In genomic region chr5:102289251-102289899, GRCh38 we compare ENCODE assay signal across 19 cellular contexts. TPM values are rescaled to one million over a fixed set of nuclear protein-coding genes. Genes with fewer than 3 reads are reported as not detected.
DNase-seq lines count a peak whose midpoint lies in the region; FAIRE-seq and TF ChIP-seq lines count a peak whose summit lies in the region.
"Had no signal": no experiment of that assay in that cellular context is flagged by ENCODE, and none has a peak within 500 bp of the region (broad histone marks: within the 10 kb centered on the region; RNA-seq: fewer than 3 reads in every experiment).

No MANE protein-coding gene starts in this region.

- dilution Hi-C loops in mammary epithelial cell (cut with HindIII; ENCODE audit: low sequenced_read_pairs), result loop anchor here (5.0 kb wide), 1 partner anchor 47 kb away; no protein-coding TSS in a partner anchor

- H3K36me3 ChIP-seq in bronchial epithelial cell (ENCODE audit: control insufficient read depth, insufficient read depth, low read length) (no peaks in the 10 kb centered on the region), mesenchymal stem cell (ENCODE audit: control insufficient read depth in 1 of 2, insufficient read depth in 2 of 2, low read depth in 1 of 2, low read length in 2 of 2) (no peaks in the 10 kb centered on the region), mammary epithelial cell (ENCODE audit: insufficient read depth, low read length) (no peaks in the 10 kb centered on the region), suprapubic skin (no peaks in the 10 kb centered on the region)
- H3K36me3 ChIP-seq: HAP-1 had no signal

- H3K4me2 ChIP-seq in mesenchymal stem cell (ENCODE audit: low read length, poor library complexity, severe bottlenecking) (no peak overlapping the region), mammary epithelial cell (ENCODE audit: insufficient read depth, low read depth, low read length) (no peak overlapping the region)
- H3K4me2 ChIP-seq: SK-N-SH had no signal

- H3K9ac ChIP-seq in mesenchymal stem cell (ENCODE audit: low read length) (no peak overlapping the region), mammary epithelial cell (ENCODE audit: insufficient read depth, low read length) (no peak overlapping the region)
- H3K9ac ChIP-seq: SK-N-SH had no signal

- no peak for TF ChIP-seq EP300 in suprapubic skin (IDR thresholded peaks at IDR 0.05)

- TF ChIP-seq CTCF in bronchial epithelial cell (IDR thresholded peaks at IDR 0.05; ENCODE audit: insufficient read depth, low read length, severe bottlenecking), result no peak
- no peak for TF ChIP-seq CTCF in mammary epithelial cell (conservative IDR thresholded peaks at IDR 0.05 in 1 of 2, IDR thresholded peaks at IDR 0.05 in 1 of 2; ENCODE audit: extremely low read depth in 1 of 2, insufficient read depth in 1 of 2, low read depth in 1 of 2, low read length in 2 of 2)
- no peak for TF ChIP-seq CTCF in suprapubic skin (IDR thresholded peaks at IDR 0.05)

- no peaks in the 10 kb centered on the region for H3K9me3 ChIP-seq in mesenchymal stem cell (ENCODE audit: control insufficient read depth, low read length)
- no peaks in the 10 kb centered on the region for H3K9me3 ChIP-seq in mammary epithelial cell (replicated peaks; ENCODE audit: insufficient read depth, low read length)
- H3K9me3 ChIP-seq in suprapubic skin, result no peaks in the 10 kb centered on the region
- H3K9me3 ChIP-seq: HAP-1, SK-N-SH had no signal

- in situ Hi-C loops in Caki2 (cut with HindIII; ENCODE audit: low pct_unique_long_range_greater_than_20kb, low sequenced_read_pairs), result no loop called here
- in situ Hi-C loops in mammary epithelial cell (cut with MboI; ENCODE audit: low sequenced_read_pairs in 2 of 2), result no loop called here

- H4K91ac ChIP-seq in mesenchymal stem cell (ENCODE audit: low read length), result no peak overlapping the region

- H3K27me3 ChIP-seq in bronchial epithelial cell (ENCODE audit: control insufficient read depth, insufficient read depth, low read length) (no peaks in the 10 kb centered on the region), mesenchymal stem cell (ENCODE audit: control insufficient read depth in 1 of 2, insufficient read depth in 1 of 2, low read length in 2 of 2) (no peaks in the 10 kb centered on the region), mammary epithelial cell (ENCODE audit: insufficient read depth, low read length) (no peaks in the 10 kb centered on the region), suprapubic skin (no peaks in the 10 kb centered on the region)

- WGBS in mesenchymal stem cell, result 62% methylated on average over 6 of the region's 6 CpGs
- WGBS in mammary epithelial cell (ENCODE audit: low coverage, missing lambda C conversion rate), result 62% methylated on average over 6 of the region's 6 CpGs
- 70% methylated on average over 6 of the region's 6 CpGs for WGBS in suprapubic skin

- H2AFZ ChIP-seq in mesenchymal stem cell (ENCODE audit: low read depth, low read length) (no peak overlapping the region), mammary epithelial cell (ENCODE audit: low read depth, low read length) (no peak overlapping the region)

- no peak overlapping the region for H3K14ac ChIP-seq in mesenchymal stem cell (ENCODE audit: low read length in 2 of 2)

- peak; percentile 56 for FAIRE-seq in GM19239 (lab: Jason Lieb, UNC)
- no peak for FAIRE-seq in bronchial epithelial cell (lab: Jason Lieb, UNC)

- TF ChIP-seq POLR2A in suprapubic skin (IDR thresholded peaks at IDR 0.05), result no peak

- no peak overlapping the region for H3K27ac ChIP-seq in mesenchymal stem cell (ENCODE audit: low read length, poor library complexity, severe bottlenecking)
- H3K27ac ChIP-seq in mammary epithelial cell (ENCODE audit: insufficient read depth, low read depth, low read length), result no peak overlapping the region
- no peak overlapping the region for H3K27ac ChIP-seq in suprapubic skin

- no peak overlapping the region for H2BK12ac ChIP-seq in mesenchymal stem cell (ENCODE audit: low read length in 2 of 2)

- H3K4me3 ChIP-seq in bronchial epithelial cell (ENCODE audit: low read depth, low read length) (no peak overlapping the region), mesenchymal stem cell (ENCODE audit: insufficient read depth in 1 of 2, low read depth in 1 of 2, low read length in 2 of 2) (no peak overlapping the region), mammary epithelial cell (replicated peaks in 1 of 3; ENCODE audit: insufficient read depth in 1 of 3, low read depth in 2 of 3, low read length in 3 of 3) (no peak overlapping the region), suprapubic skin (no peak overlapping the region)
- H3K4me3 ChIP-seq: HAP-1 had no signal

- no peak overlapping the region for H3K4ac ChIP-seq in mesenchymal stem cell (ENCODE audit: low read depth in 1 of 2, low read length in 2 of 2)

- H4K20me1 ChIP-seq in mammary epithelial cell (ENCODE audit: insufficient read depth, low read length), result no peaks in the 10 kb centered on the region

- DNase-seq in Caki2 (ENCODE audit: low read depth), result peak; percentile 43
- no peak for DNase-seq in GM19239 (ENCODE audit: insufficient read length, low spot score)
- peak; percentile 29 for DNase-seq in bronchial epithelial cell (ENCODE audit: low read depth)
- peak; percentile 28 for DNase-seq in mesenchymal stem cell
- no peak for DNase-seq in DMS79 treated with DMSO at 0.1 percent for 48 hours (lab: John Stamatoyannopoulos, UW)
- DNase-seq in mammary epithelial cell, result no peak
- no peak for DNase-seq in suprapubic skin (ENCODE audit: low spot score in 2 of 2)
- no peak for DNase-seq in NCI-H82 treated with DMSO at 0.1 percent for 48 hours (lab: John Stamatoyannopoulos, UW; ENCODE audit: unreplicated experiment)
- DNase-seq: ACHN; Calu3; CD4-positive, CD25-positive, alpha-beta regulatory T cell; Kasumi-1; NCI-H1417; NCI-H1930; NCI-H2227 treated with DMSO at 0.1 percent for 48 hours; Right ventricle myocardium superior; SK-N-SH had no signal

- peaks cover 7% of the 10 kb centered on the region for H3K79me1 ChIP-seq in mesenchymal stem cell (replicated peaks; ENCODE audit: low read length, poor library complexity, severe bottlenecking)

- H2BK5ac ChIP-seq in mesenchymal stem cell (ENCODE audit: low read depth, low read length, poor library complexity, severe bottlenecking), result no peak overlapping the region

- H2BK120ac ChIP-seq in mesenchymal stem cell (ENCODE audit: low read depth, low read length), result no peak overlapping the region

- H3K4me1 ChIP-seq in mesenchymal stem cell (ENCODE audit: control insufficient read depth, insufficient read depth, low read depth, low read length), result peaks cover 5% of the 10 kb centered on the region
- H3K4me1 ChIP-seq in mammary epithelial cell (ENCODE audit: insufficient read depth, low read length), result no peaks in the 10 kb centered on the region
- no peaks in the 10 kb centered on the region for H3K4me1 ChIP-seq in suprapubic skin
- H3K4me1 ChIP-seq: HAP-1 had no signal

- H2BK15ac ChIP-seq in mesenchymal stem cell (ENCODE audit: low read depth, poor library complexity, severe bottlenecking), result no peak overlapping the region

- intact Hi-C loops in mammary epithelial cell (cut with micrococcal nuclease), result no loop called here

- no peak overlapping the region for H4K8ac ChIP-seq in mesenchymal stem cell (ENCODE audit: low read length)

- BruUV-seq in mammary epithelial cell (replicated peaks; lab: Mats Ljungman, UMichigan), result no TSS peak

- H3K23ac ChIP-seq in mesenchymal stem cell (ENCODE audit: low read length in 2 of 2), result no peak overlapping the region

- H3K18ac ChIP-seq in mesenchymal stem cell (ENCODE audit: low read depth in 1 of 2, low read length in 2 of 2), result no peak overlapping the region

- no peak overlapping the region for H2AK5ac ChIP-seq in mesenchymal stem cell (ENCODE audit: low read length, severe bottlenecking)

- H3K79me2 ChIP-seq in mammary epithelial cell (ENCODE audit: insufficient read depth, low read length), result no peaks in the 10 kb centered on the region

- CTCF ChIA-PET in mammary epithelial cell (lab: Charles Lee; ENCODE audit: low non-redundant PET), result no interaction called here

RNA-seq across cellular contexts. Expression of gene SLCO4C1, which starts 6.7 kb away (rescaled TPM):
- total RNA-seq in Caki2 (2014; rRNA removed; shearing (Covaris generic); ENCODE audit: low replicate concordance), result 4.1 and 4.4 TPM in 2 replicates
- total RNA-seq in bronchial epithelial cell (under 0.01 and 0.38 TPM in 2 replicates), mammary epithelial cell (under 1 TPM; 0.07 to 0.33 TPM), suprapubic skin (1 to 10 TPM; 1.1 to 2.4 (median 1.4) TPM)
- 1.7 TPM for polyA plus RNA-seq in mesenchymal stem cell (2013, experiment 1 of 2)
- polyA plus RNA-seq in mesenchymal stem cell (2013, experiment 2 of 2), result 1.8 TPM
- 0.03 TPM for polyA plus RNA-seq in mammary epithelial cell
- not detected for polyA minus RNA-seq in mammary epithelial cell
- total RNA-seq: CD4-positive, CD25-positive, alpha-beta regulatory T cell; Daoy had no signal
- polyA plus RNA-seq: CD4-positive, CD25-positive, alpha-beta regulatory T cell; SK-N-SH had no signal

Comparison
In these comparisons a context has a peak if more than half of its experiments do, and no peak if none do; other contexts are left out.
1. DNase-seq: peak in Caki2 (single experiment), bronchial epithelial cell (single experiment) and mesenchymal stem cell (single experiment); none in GM19239 (single experiment), DMS79 treated with DMSO at 0.1 percent for 48 hours (single experiment), mammary epithelial cell (single experiment), suprapubic skin (0 of 2) and NCI-H82 treated with DMSO at 0.1 percent for 48 hours (single experiment).